In genomic region chr17:7501729-7502128, GRCh38 we compare ENCODE assay signal across 20 cellular contexts. TPM values are rescaled to one million over a fixed set of nuclear protein-coding genes. Genes with fewer than 3 reads are reported as not detected.
DNase-seq lines count a peak whose midpoint lies in the region; ATAC-seq, FAIRE-seq and TF ChIP-seq lines count a peak whose summit lies in the region.
"Had no signal": no experiment of that assay in that cellular context is flagged by ENCODE, and none has a peak within 500 bp of the region (broad histone marks: within the 10 kb centered on the region; RNA-seq: fewer than 3 reads in every experiment).

No MANE protein-coding gene starts in this region.

- no peak overlapping the region for H3K4me2 ChIP-seq in GM12878 (ENCODE audit: control insufficient read depth, insufficient read depth)
- H3K4me2 ChIP-seq: BLaER1 had no signal

- RAD21 ChIA-PET in GM12878 (lab: Charles Lee; ENCODE audit: unreplicated experiment): interaction anchor here (0.6 kb wide), 1 partner anchor 146 kb away, joined by 3 read pairs; the partner anchor contains the start of gene TMEM95

- H3K4me1 ChIP-seq in GM12878 (ENCODE audit: control insufficient read depth, insufficient read depth, low read length) (no peaks in the 10 kb centered on the region), endodermal cell (ENCODE audit: control insufficient read depth, insufficient read depth, low read length) (no peaks in the 10 kb centered on the region)
- H3K4me1 ChIP-seq: BLaER1 had no signal

- no peak overlapping the region for H3K27ac Mint-ChIP-seq in CD4-positive, alpha-beta T cell
- H3K27ac Mint-ChIP-seq in osteocyte (ENCODE audit: unreplicated experiment) (peak overlapping the region; percentile 3), endodermal cell (no peak overlapping the region)
- H3K27ac Mint-ChIP-seq in stimulated activated naive B cell treated with anti-CD40 and anti-IgM and Interleukin-4, amounts not matched to agents 10 μg/mL and 1 μg/mL and 100 μg/mL, for 72 hours: peak overlapping the region; percentile 20
- H3K27ac Mint-ChIP-seq: HFFc6 had no signal

- ATAC-seq in CD4-positive, alpha-beta T cell (ENCODE audit: poor library complexity): no peak
- no peak for ATAC-seq in GM12878
- no peak for ATAC-seq in stimulated activated naive B cell treated with anti-CD40 and anti-IgM and Interleukin-4, amounts not matched to agents 10 μg/mL and 1 μg/mL and 100 μg/mL, for 72 hours (replicated peaks)
- ATAC-seq: CD8-positive, alpha-beta T cell had no signal

- no peaks in the 10 kb centered on the region for H3K9me3 ChIP-seq in CD4-positive, alpha-beta T cell (ENCODE audit: control insufficient read depth, low read length)
- H3K9me3 ChIP-seq in GM12878 (replicated peaks; ENCODE audit: control insufficient read depth, insufficient read depth, low read length) (no peaks in the 10 kb centered on the region), endodermal cell (ENCODE audit: control insufficient read depth, low read length) (no peaks in the 10 kb centered on the region)
- H3K9me3 ChIP-seq: BLaER1 had no signal

- no peak overlapping the region for H3K4me3 ChIP-seq in GM12878
- no peak overlapping the region for H3K4me3 ChIP-seq in endodermal cell (ENCODE audit: low read length)
- H3K4me3 ChIP-seq: BLaER1 had no signal

- H3K27ac ChIP-seq in CD4-positive, alpha-beta T cell (ENCODE audit: low read depth, low read length): no peak overlapping the region
- H3K27ac ChIP-seq in GM12878 (ENCODE audit: control insufficient read depth, insufficient read depth) (no peak overlapping the region), endodermal cell (ENCODE audit: low read depth, low read length) (no peak overlapping the region)
- H3K27ac ChIP-seq: BLaER1 had no signal

- 97% methylated on average over 14 of the region's 14 CpGs for WGBS in GM12878 (ENCODE audit: insufficient coverage, insufficient replicate concordance, low lambda C conversion rate, missing lambda C conversion rate)
- 90 to 96% methylated on average over 13 to 14 of the region's 14 CpGs for WGBS in endodermal cell (ENCODE audit: insufficient coverage in 1 of 2, insufficient read length in 1 of 2), 2 experiments

- H3K36me3 ChIP-seq in GM12878 (ENCODE audit: control insufficient read depth in 2 of 2, insufficient read depth in 2 of 2, low read length in 1 of 2) (peaks cover 60 to 65% of the 10 kb centered on the region in 2 experiments), endodermal cell (ENCODE audit: control insufficient read depth, insufficient read depth, low read length) (peaks cover 90% of the 10 kb centered on the region)

- TF ChIP-seq POLR2A in GM12878 (IDR thresholded peaks at IDR 0.05; ENCODE audit: low read depth, low read length): no peak

- H3K79me2 ChIP-seq in GM12878 (ENCODE audit: control insufficient read depth, insufficient read depth, low read length): no peaks in the 10 kb centered on the region

- no peaks in the 10 kb centered on the region for H3K4me1 Mint-ChIP-seq in CD4-positive, alpha-beta T cell (ENCODE audit: low read depth)
- H3K4me1 Mint-ChIP-seq in osteocyte (ENCODE audit: unreplicated experiment) (no peaks in the 10 kb centered on the region), endodermal cell (no peaks in the 10 kb centered on the region)
- peaks cover 2 to 4% of the 10 kb centered on the region in 2 donors for H3K4me1 Mint-ChIP-seq in stimulated activated naive B cell treated with anti-CD40 and anti-IgM and Interleukin-4, amounts not matched to agents 10 μg/mL and 1 μg/mL and 100 μg/mL, for 72 hours
- H3K4me1 Mint-ChIP-seq: CD14-positive monocyte had no signal

- H2AFZ ChIP-seq in GM12878 (ENCODE audit: control insufficient read depth, low read depth, low read length): no peak overlapping the region

- in situ Hi-C loops in GM12878 (cut with MboI): no loop called here

- TF ChIP-seq CTCF in CD4-positive, alpha-beta T cell (IDR thresholded peaks at IDR 0.05): no peak
- TF ChIP-seq CTCF in GM12878 (IDR thresholded peaks at IDR 0.05 in 2 of 3, conservative IDR thresholded peaks at IDR 0.05 in 1 of 3; ENCODE audit: control insufficient read depth in 2 of 3, extremely low read depth in 1 of 3, insufficient read depth in 1 of 3, low read depth in 3 of 3, low read length in 3 of 3) (no peak), osteocyte (IDR thresholded peaks at IDR 0.05) (no peak), endodermal cell (conservative IDR thresholded peaks at IDR 0.05) (no peak)

- TF ChIP-seq RAD21 in GM12878 (IDR thresholded peaks at IDR 0.05; ENCODE audit: insufficient read depth, low read depth, low read length): no peak

- intact Hi-C loops in CD4-positive, alpha-beta T cell (cut with DNase I, micrococcal nuclease): loop anchor here (2.0 to 5.0 kb wide), 2 partner anchors 65 to 144 kb away; partner anchors contain the start of gene TMEM95 (in 1 of the 2)
- intact Hi-C loops in GM12878 (cut with micrococcal nuclease; ENCODE audit: unreplicated experiment): no loop called here

- CTCF ChIA-PET in CD4-positive, alpha-beta T cell (lab: Charles Lee): interaction anchor here (0.9 kb wide), 1 partner anchor 59 kb away, joined by 3 read pairs; no protein-coding TSS in a partner anchor
- CTCF ChIA-PET in GM12878 (lab: Yijun Ruan, JAX): interaction anchor here (2.3 kb wide), 1 partner anchor 59 kb away, joined by 8 read pairs; no protein-coding TSS in a partner anchor

- no peaks in the 10 kb centered on the region for H3K9me3 Mint-ChIP-seq in CD4-positive, alpha-beta T cell
- H3K9me3 Mint-ChIP-seq in osteocyte (ENCODE audit: unreplicated experiment): no peaks in the 10 kb centered on the region
- no peaks in the 10 kb centered on the region for H3K9me3 Mint-ChIP-seq in stimulated activated naive B cell treated with anti-CD40 and anti-IgM and Interleukin-4, amounts not matched to agents 10 μg/mL and 1 μg/mL and 100 μg/mL, for 72 hours
- H3K9me3 Mint-ChIP-seq in endodermal cell: no peaks in the 10 kb centered on the region
- H3K9me3 Mint-ChIP-seq: CD14-positive monocyte; CD8-positive, alpha-beta T cell; HFFc6 had no signal

- no peak for DNase-seq in CD4-positive, alpha-beta T cell
- DNase-seq in GM12878 (ENCODE audit: low read depth, low spot score): no peak
- no peak for DNase-seq in osteocyte (ENCODE audit: extremely low spot score, unreplicated experiment)
- no peak for DNase-seq in stimulated activated naive B cell treated with anti-CD40 and anti-IgM and Interleukin-4, amounts not matched to agents 10 μg/mL and 1 μg/mL and 100 μg/mL, for 72 hours
- DNase-seq in endodermal cell: no peak
- DNase-seq in HK-2 (ENCODE audit: unreplicated experiment): no peak
- no peak for DNase-seq in NCI-H2029 treated with DMSO at 0.1 percent for 48 hours (lab: John Stamatoyannopoulos, UW)
- DNase-seq: 8988T; Calu3; CD8-positive, alpha-beta T cell; DMS79 treated with DMSO at 0.1 percent for 48 hours; GF-D8; GOT3; H7; HFFc6 had no signal

- H3K4me3 Mint-ChIP-seq in CD4-positive, alpha-beta T cell: peak overlapping the region; percentile 51
- H3K4me3 Mint-ChIP-seq in osteocyte (ENCODE audit: unreplicated experiment) (no peak overlapping the region), endodermal cell (no peak overlapping the region)
- H3K4me3 Mint-ChIP-seq in stimulated activated naive B cell treated with anti-CD40 and anti-IgM and Interleukin-4, amounts not matched to agents 10 μg/mL and 1 μg/mL and 100 μg/mL, for 72 hours: no peak overlapping the region
- H3K4me3 Mint-ChIP-seq: CD14-positive monocyte; CD8-positive, alpha-beta T cell; HFFc6 had no signal

- no TSS peak for BruUV-seq in GM12878 (replicated peaks; lab: Mats Ljungman, UMichigan)

- H3K36me3 Mint-ChIP-seq in CD4-positive, alpha-beta T cell (ENCODE audit: low read depth): peaks cover 94% of the 10 kb centered on the region
- peaks cover 58% of the 10 kb centered on the region for H3K36me3 Mint-ChIP-seq in osteocyte (ENCODE audit: unreplicated experiment)
- peaks cover 50 to 67% of the 10 kb centered on the region in 2 donors for H3K36me3 Mint-ChIP-seq in stimulated activated naive B cell treated with anti-CD40 and anti-IgM and Interleukin-4, amounts not matched to agents 10 μg/mL and 1 μg/mL and 100 μg/mL, for 72 hours
- H3K36me3 Mint-ChIP-seq in endodermal cell (ENCODE audit: low read depth): peaks cover 84% of the 10 kb centered on the region

- POLR2A ChIA-PET in CD4-positive, alpha-beta T cell (lab: Charles Lee): no interaction called here
- POLR2A ChIA-PET in GM12878 (lab: Charles Lee): no interaction called here

- SMC1A ChIA-PET in GM12878 (lab: Charles Lee; ENCODE audit: uncharacterized antibody, unreplicated experiment): interaction anchor here (0.6 kb wide), 1 partner anchor 84 kb away, joined by 3 read pairs; no protein-coding TSS in a partner anchor

- TF ChIP-seq EP300 in GM12878 (IDR thresholded peaks at IDR 0.05; ENCODE audit: borderline replicate concordance in 1 of 2, control insufficient read depth in 1 of 2, low read depth in 2 of 2, low read length in 2 of 2): no peak

- H3K27me3 ChIP-seq in CD4-positive, alpha-beta T cell (ENCODE audit: control insufficient read depth, insufficient read depth, low read length): no peaks in the 10 kb centered on the region
- H3K27me3 ChIP-seq in GM12878 (replicated peaks in 1 of 2; ENCODE audit: control insufficient read depth in 2 of 2, insufficient read depth in 2 of 2, low read length in 1 of 2) (no peaks in the 10 kb centered on the region), endodermal cell (ENCODE audit: control insufficient read depth, insufficient read depth, low read length, poor library complexity, severe bottlenecking) (no peaks in the 10 kb centered on the region)
- H3K27me3 ChIP-seq: BLaER1 had no signal

- H3K27me3 Mint-ChIP-seq in CD4-positive, alpha-beta T cell: no peaks in the 10 kb centered on the region
- H3K27me3 Mint-ChIP-seq in osteocyte (ENCODE audit: unreplicated experiment) (no peaks in the 10 kb centered on the region), endodermal cell (ENCODE audit: insufficient read depth) (no peaks in the 10 kb centered on the region)
- H3K27me3 Mint-ChIP-seq in stimulated activated naive B cell treated with anti-CD40 and anti-IgM and Interleukin-4, amounts not matched to agents 10 μg/mL and 1 μg/mL and 100 μg/mL, for 72 hours: no peaks in the 10 kb centered on the region

- no peak overlapping the region for H3K9ac ChIP-seq in GM12878 (ENCODE audit: control insufficient read depth, insufficient read depth, low read length)
- no peak overlapping the region for H3K9ac ChIP-seq in endodermal cell (ENCODE audit: extremely low read depth, low read length, poor library complexity, severe bottlenecking)
- H3K9ac ChIP-seq: BLaER1 had no signal

- no peak for FAIRE-seq in GM12878 (lab: Jason Lieb, UNC)

- no peaks in the 10 kb centered on the region; the same call in 1 of the 2 replicates for H4K20me1 ChIP-seq in GM12878 (ENCODE audit: control insufficient read depth, insufficient read depth)

RNA-seq across cellular contexts. Expression of gene POLR2A, which starts 17.6 kb away (rescaled TPM):
- total RNA-seq in CD4-positive, alpha-beta T cell: 100 to 1,000 TPM; 491 to 501 TPM
- total RNA-seq in GM12878 (2013; cell fraction: nucleolus; rRNA removed): 174 and 219 TPM in 2 replicates
- total RNA-seq in GM12878 (2014; rRNA removed): 25.6 and 28.9 TPM in 2 replicates
- 12.0 and 12.5 TPM in 2 replicates for total RNA-seq in GM12878 (2014; rRNA removed; fragmentation: Illumina TruSeq; extraction: Trizol)
- total RNA-seq in GM12878 (2021): 111 and 121 TPM in 2 replicates
- 68.9 TPM for polyA plus RNA-seq in GM12878 (2011; ENCODE audit: low read depth)
- 7.9 and 19.3 TPM in 2 replicates for polyA plus RNA-seq in GM12878 (2011; rRNA removed)
- 26.4 and 47.8 TPM in 2 replicates for polyA plus RNA-seq in GM12878 (2011; cell fraction: cytosol; rRNA removed)
- polyA plus RNA-seq in GM12878 (2011; cell fraction: nucleus; rRNA removed): 84.9 and 129 TPM in 2 replicates
- polyA plus RNA-seq in GM12878 (2012): 74.8 and 80.1 TPM in 2 replicates
- polyA plus RNA-seq in GM12878 (2014; fragmentation: Illumina TruSeq; extraction: Trizol): 47.6 and 57.7 TPM in 2 replicates
- polyA plus RNA-seq in GM12878 (2014; fragmentation: Nextera tagmentation; extraction: Ambion mirVana): 1 to 10 TPM; 1.7 to 2.8 TPM
- polyA plus RNA-seq in GM12878 (2014; rRNA removed): 37.8 and 45.5 TPM in 2 replicates
- polyA plus RNA-seq in GM12878 (2016; fragmentation: Nextera tagmentation; extraction: Ambion mirVana): 10 to 100 TPM; 88.2 to 95.0 TPM
- 99.0 and 179 TPM in 2 replicates for polyA minus RNA-seq in GM12878 (2011; rRNA and poly(A)+ RNA removed)
- 87.3 and 103 TPM in 2 replicates for polyA minus RNA-seq in GM12878 (2011; cell fraction: cytosol; rRNA and poly(A)+ RNA removed)
- polyA minus RNA-seq in GM12878 (2011; cell fraction: nucleus; rRNA and poly(A)+ RNA removed): 91.4 and 180 TPM in 2 replicates
- total RNA-seq in osteocyte: 148 and 149 TPM in 2 replicates
- total RNA-seq in endodermal cell: 100 to 1,000 TPM; 129 to 189 TPM
- polyA plus RNA-seq in endodermal cell (2013, experiment 1 of 2): 111 TPM
- 96.6 TPM for polyA plus RNA-seq in endodermal cell (2013, experiment 2 of 2)

RNA-seq across cellular contexts. Expression of gene SLC35G6, which starts 20.5 kb away (rescaled TPM):
- under 1 TPM in 1 of 2 experiments, not detected in 1; 0.17 TPM for total RNA-seq in CD4-positive, alpha-beta T cell
- total RNA-seq in GM12878 (2013; cell fraction: nucleolus; rRNA removed): not detected in 2 replicates
- total RNA-seq in GM12878 (2014; rRNA removed) (not detected in 2 replicates), GM12878 (2014; rRNA removed; fragmentation: Illumina TruSeq; extraction: Trizol) (not detected in 2 replicates), GM12878 (2021) (not detected in 2 replicates), osteocyte (not detected in 2 replicates), endodermal cell (under 1 TPM in 1 of 2 donors, not detected in 1; 0.33 TPM)
- not detected for polyA plus RNA-seq in GM12878 (2011; ENCODE audit: low read depth)
- polyA plus RNA-seq in GM12878 (2011; rRNA removed) (not detected in 2 replicates), GM12878 (2014; fragmentation: Illumina TruSeq; extraction: Trizol) (not detected in 2 replicates), GM12878 (2014; fragmentation: Nextera tagmentation; extraction: Ambion mirVana) (not detected), GM12878 (2014; rRNA removed) (not detected in 2 replicates), GM12878 (2016; fragmentation: Nextera tagmentation; extraction: Ambion mirVana) (under 1 TPM in 1 of 2 experiments, not detected in 1; 0.20 TPM)
- not detected in 2 replicates for polyA plus RNA-seq in GM12878 (2011; cell fraction: cytosol; rRNA removed)
- polyA plus RNA-seq in GM12878 (2011; cell fraction: nucleus; rRNA removed): not detected in 2 replicates
- polyA plus RNA-seq in GM12878 (2012): 0.13 and 0.18 TPM in 2 replicates
- polyA minus RNA-seq in GM12878 (2011; rRNA and poly(A)+ RNA removed): 0.10 TPM in 1 of 2 replicates, not detected in the other
- not detected in 2 replicates for polyA minus RNA-seq in GM12878 (2011; cell fraction: cytosol; rRNA and poly(A)+ RNA removed)
- not detected in 2 replicates for polyA minus RNA-seq in GM12878 (2011; cell fraction: nucleus; rRNA and poly(A)+ RNA removed)
- not detected for polyA plus RNA-seq in endodermal cell (2013, experiment 1 of 2)
- not detected for polyA plus RNA-seq in endodermal cell (2013, experiment 2 of 2)
- total RNA-seq: A673; Calu3; CD8-positive, alpha-beta T cell; H7; HFFc6 had no signal
- polyA plus RNA-seq: AG04450, CD14-positive monocyte had no signal

RNA-seq across cellular contexts. Expression of gene ZBTB4, which starts 22.3 kb away (rescaled TPM):
- 10 to 100 TPM; 55.1 to 55.6 TPM for total RNA-seq in CD4-positive, alpha-beta T cell
- total RNA-seq in GM12878 (2013; cell fraction: nucleolus; rRNA removed): 26.9 and 29.2 TPM in 2 replicates
- 7.6 and 8.3 TPM in 2 replicates for total RNA-seq in GM12878 (2014; rRNA removed)
- 6.1 and 6.2 TPM in 2 replicates for total RNA-seq in GM12878 (2014; rRNA removed; fragmentation: Illumina TruSeq; extraction: Trizol)
- total RNA-seq in GM12878 (2021): 14.9 and 15.1 TPM in 2 replicates
- polyA plus RNA-seq in GM12878 (2011; ENCODE audit: low read depth): 6.7 TPM
- 7.6 and 8.9 TPM in 2 replicates for polyA plus RNA-seq in GM12878 (2011; rRNA removed)
- polyA plus RNA-seq in GM12878 (2011; cell fraction: cytosol; rRNA removed): 8.8 and 9.3 TPM in 2 replicates
- 26.2 and 29.9 TPM in 2 replicates for polyA plus RNA-seq in GM12878 (2011; cell fraction: nucleus; rRNA removed)
- polyA plus RNA-seq in GM12878 (2012): 14.6 and 15.8 TPM in 2 replicates
- 9.2 and 9.4 TPM in 2 replicates for polyA plus RNA-seq in GM12878 (2014; fragmentation: Illumina TruSeq; extraction: Trizol)
- 1 to 10 TPM; 2.0 to 3.0 TPM for polyA plus RNA-seq in GM12878 (2014; fragmentation: Nextera tagmentation; extraction: Ambion mirVana)
- 8.9 and 9.7 TPM in 2 replicates for polyA plus RNA-seq in GM12878 (2014; rRNA removed)
- 1 to 10 TPM; 4.3 to 4.6 TPM for polyA plus RNA-seq in GM12878 (2016; fragmentation: Nextera tagmentation; extraction: Ambion mirVana)
- polyA minus RNA-seq in GM12878 (2011; rRNA and poly(A)+ RNA removed): 8.7 and 14.0 TPM in 2 replicates
- 4.5 and 4.8 TPM in 2 replicates for polyA minus RNA-seq in GM12878 (2011; cell fraction: cytosol; rRNA and poly(A)+ RNA removed)
- polyA minus RNA-seq in GM12878 (2011; cell fraction: nucleus; rRNA and poly(A)+ RNA removed): 7.0 and 12.9 TPM in 2 replicates
- total RNA-seq in osteocyte: 47.9 and 49.7 TPM in 2 replicates
- total RNA-seq in endodermal cell: 10 to 100 TPM; 18.8 to 25.5 TPM
- 13.0 TPM for polyA plus RNA-seq in endodermal cell (2013, experiment 1 of 2)
- 12.7 TPM for polyA plus RNA-seq in endodermal cell (2013, experiment 2 of 2)

RNA-seq across cellular contexts. Expression of gene TNFSF12, which starts 47.1 kb away (rescaled TPM):
- 10 to 100 TPM; 17.0 to 19.1 TPM for total RNA-seq in CD4-positive, alpha-beta T cell
- total RNA-seq in GM12878 (2013; cell fraction: nucleolus; rRNA removed): 1.0 TPM in 2 replicates
- total RNA-seq in GM12878 (2014; rRNA removed) (4.3 and 5.8 TPM in 2 replicates), GM12878 (2014; rRNA removed; fragmentation: Illumina TruSeq; extraction: Trizol) (2.9 and 3.2 TPM in 2 replicates), GM12878 (2021) (6.7 and 7.0 TPM in 2 replicates), osteocyte (14.6 and 15.0 TPM in 2 replicates), endodermal cell (1 to 10 TPM; 8.3 to 8.4 TPM)
- polyA plus RNA-seq in GM12878 (2011; ENCODE audit: low read depth): 3.0 TPM
- polyA plus RNA-seq in GM12878 (2011; rRNA removed) (1.3 and 2.5 TPM in 2 replicates), GM12878 (2014; fragmentation: Illumina TruSeq; extraction: Trizol) (1.1 and 2.6 TPM in 2 replicates), GM12878 (2014; fragmentation: Nextera tagmentation; extraction: Ambion mirVana) (under 1 TPM; 0.32 to 0.53 TPM), GM12878 (2014; rRNA removed) (5.0 and 5.1 TPM in 2 replicates), GM12878 (2016; fragmentation: Nextera tagmentation; extraction: Ambion mirVana) (1 to 10 TPM; 1.2 to 1.6 TPM)
- 3.5 and 4.0 TPM in 2 replicates for polyA plus RNA-seq in GM12878 (2011; cell fraction: cytosol; rRNA removed)
- 1.2 and 1.8 TPM in 2 replicates for polyA plus RNA-seq in GM12878 (2011; cell fraction: nucleus; rRNA removed)
- 4.3 and 7.2 TPM in 2 replicates for polyA plus RNA-seq in GM12878 (2012)
- polyA minus RNA-seq in GM12878 (2011; rRNA and poly(A)+ RNA removed): 0.62 and 2.3 TPM in 2 replicates
- 0.94 TPM in 1 of 2 replicates, not detected in the other for polyA minus RNA-seq in GM12878 (2011; cell fraction: cytosol; rRNA and poly(A)+ RNA removed)
- polyA minus RNA-seq in GM12878 (2011; cell fraction: nucleus; rRNA and poly(A)+ RNA removed): not detected in 2 replicates
- 1.5 TPM for polyA plus RNA-seq in endodermal cell (2013, experiment 1 of 2)
- polyA plus RNA-seq in endodermal cell (2013, experiment 2 of 2): 1.7 TPM
- total RNA-seq: HT-29 had no signal

RNA-seq across cellular contexts. Expression of gene TNFSF13, which starts 56.8 kb away (rescaled TPM):
- total RNA-seq in CD4-positive, alpha-beta T cell: 1 to 10 TPM; 1.1 to 1.7 TPM
- total RNA-seq in GM12878 (2013; cell fraction: nucleolus; rRNA removed): 13.9 and 18.6 TPM in 2 replicates
- total RNA-seq in GM12878 (2014; rRNA removed): 7.6 and 9.3 TPM in 2 replicates
- 6.0 and 6.1 TPM in 2 replicates for total RNA-seq in GM12878 (2014; rRNA removed; fragmentation: Illumina TruSeq; extraction: Trizol)
- 14.5 and 14.6 TPM in 2 replicates for total RNA-seq in GM12878 (2021)
- polyA plus RNA-seq in GM12878 (2011; ENCODE audit: low read depth): 7.1 TPM
- polyA plus RNA-seq in GM12878 (2011; rRNA removed): 10.0 and 11.3 TPM in 2 replicates
- polyA plus RNA-seq in GM12878 (2011; cell fraction: cytosol; rRNA removed): 9.6 and 11.2 TPM in 2 replicates
- 39.8 and 46.6 TPM in 2 replicates for polyA plus RNA-seq in GM12878 (2011; cell fraction: nucleus; rRNA removed)
- 7.7 and 8.9 TPM in 2 replicates for polyA plus RNA-seq in GM12878 (2012)
- 10.0 and 10.8 TPM in 2 replicates for polyA plus RNA-seq in GM12878 (2014; fragmentation: Illumina TruSeq; extraction: Trizol)
- polyA plus RNA-seq in GM12878 (2014; fragmentation: Nextera tagmentation; extraction: Ambion mirVana): under 1 TPM; 0.56 to 0.84 TPM
- polyA plus RNA-seq in GM12878 (2014; rRNA removed): 10.7 and 12.1 TPM in 2 replicates
- 10 to 100 TPM in 1 of 2 experiments, 1 to 10 TPM in 1; 9.4 to 10.2 TPM for polyA plus RNA-seq in GM12878 (2016; fragmentation: Nextera tagmentation; extraction: Ambion mirVana)
- 5.6 and 6.7 TPM in 2 replicates for polyA minus RNA-seq in GM12878 (2011; rRNA and poly(A)+ RNA removed)
- 2.2 and 4.0 TPM in 2 replicates for polyA minus RNA-seq in GM12878 (2011; cell fraction: cytosol; rRNA and poly(A)+ RNA removed)
- polyA minus RNA-seq in GM12878 (2011; cell fraction: nucleus; rRNA and poly(A)+ RNA removed): 10.5 and 14.1 TPM in 2 replicates
- total RNA-seq in osteocyte: 1.3 and 1.5 TPM in 2 replicates
- 1 to 10 TPM; 1.7 to 3.0 TPM for total RNA-seq in endodermal cell
- polyA plus RNA-seq in endodermal cell (2013, experiment 1 of 2): 0.46 TPM
- polyA plus RNA-seq in endodermal cell (2013, experiment 2 of 2): 1.4 TPM

Comparison
In these comparisons a context has a peak if more than half of its experiments do, and no peak if none do; other contexts are left out.
1. H3K27ac Mint-ChIP-seq: peak in osteocyte (single experiment) and stimulated activated naive B cell treated with anti-CD40 and anti-IgM and Interleukin-4, amounts not matched to agents 10 μg/mL and 1 μg/mL and 100 μg/mL, for 72 hours (single experiment); none in CD4-positive, alpha-beta T cell (single experiment) and endodermal cell (single experiment).